In the genomic region with DNA sequence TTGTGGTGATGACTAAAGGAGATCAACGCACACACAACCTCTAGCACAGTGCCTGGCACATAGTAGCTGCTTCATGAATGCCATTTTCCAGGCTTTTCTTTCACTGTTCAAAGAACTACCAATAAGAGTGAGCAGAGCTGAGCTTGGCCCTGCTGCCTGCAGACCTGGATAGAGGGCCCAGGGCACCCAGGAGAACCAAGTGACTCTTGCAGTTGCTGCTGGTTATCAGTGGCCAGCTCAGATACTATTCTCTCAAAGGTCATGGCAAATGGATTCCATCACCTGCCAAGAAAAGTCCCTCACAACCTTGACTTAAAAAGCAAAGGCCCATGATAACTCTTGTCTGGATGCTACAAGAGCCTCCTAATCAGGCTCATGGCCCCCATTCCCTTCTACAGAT, we compare ENCODE assay signal across 22 cellular contexts. TPM values are rescaled to one million over a fixed set of nuclear protein-coding genes. Genes with fewer than 3 reads are reported as not detected.
DNase-seq lines count a peak whose midpoint lies in the region; ATAC-seq, FAIRE-seq and TF ChIP-seq lines count a peak whose summit lies in the region.
"Had no signal": no experiment of that assay in that cellular context is flagged by ENCODE, and none has a peak within 500 bp of the region (broad histone marks: within the 10 kb centered on the region; RNA-seq: fewer than 3 reads in every experiment).

No MANE protein-coding gene starts in this region.

- H3K9me3 Mint-ChIP-seq in endodermal cell, result no peaks in the 10 kb centered on the region

- no peaks in the 10 kb centered on the region for H4K20me1 ChIP-seq in H1 (replicated peaks in 1 of 2; ENCODE audit: control insufficient read depth in 1 of 2, insufficient read depth in 2 of 2, low read length in 2 of 2)

- DNase-seq in Right ventricle myocardium inferior (ENCODE audit: missing footprints) (no peak), left cardiac atrium (no peak), H1 (ENCODE audit: low read depth in 1 of 2, low spot score in 2 of 2) (no peak), thyroid gland (no peak), endodermal cell (no peak), posterior vena cava (ENCODE audit: low spot score) (no peak)
- DNase-seq: AML-193, DMS79, H7, KBM-7, NCI-H1105 treated with DMSO at 0.1 percent for 48 hours, NCI-H187, NCI-H2107, NCI-H510A, NCI-H774, PC-3, RPMI8226 had no signal

- POLR2A ChIA-PET in H1 (lab: Charles Lee; ENCODE audit: partially characterized antibody), result interaction anchor here (1.0 to 4.5 kb wide), 4 partner anchors 10 to 40 kb away, joined by 3 to 30 read pairs (median 14); a partner anchor contains a TSS

- H3K18ac ChIP-seq in H1 (ENCODE audit: extremely low read depth, low read length), result peak overlapping the region; percentile 81

- TF ChIP-seq EP300 in H1 (IDR thresholded peaks at IDR 0.05; ENCODE audit: borderline replicate concordance in 1 of 2, low read depth in 2 of 2, low read length in 2 of 2), result no peak

- no peak overlapping the region for H4K8ac ChIP-seq in H1 (ENCODE audit: extremely low read depth, insufficient read depth, low read length)

- intact Hi-C loops in Right ventricle myocardium inferior (cut with DNase I), result no loop called here
- intact Hi-C loops in left cardiac atrium (cut with DNase I), result no loop called here
- intact Hi-C loops in thyroid gland (cut with DNase I), result no loop called here
- intact Hi-C loops in posterior vena cava (cut with DNase I), result no loop called here

- no peaks in the 10 kb centered on the region for H3K27me3 Mint-ChIP-seq in endodermal cell (ENCODE audit: insufficient read depth)

- H2BK15ac ChIP-seq in H1 (ENCODE audit: low read length), result peak overlapping the region; percentile 92; the same call in 1 of the 2 replicates

- H3K27me3 ChIP-seq in H1 (replicated peaks in 1 of 4; ENCODE audit: control insufficient read depth in 3 of 4, extremely low read depth in 1 of 4, insufficient read depth in 3 of 4, low read length in 3 of 4), result no peaks in the 10 kb centered on the region
- H3K27me3 ChIP-seq in iPS-20b (ENCODE audit: insufficient read depth, low read length), result no peaks in the 10 kb centered on the region
- no peaks in the 10 kb centered on the region for H3K27me3 ChIP-seq in thyroid gland
- H3K27me3 ChIP-seq in endodermal cell (ENCODE audit: control insufficient read depth, insufficient read depth, low read length, poor library complexity, severe bottlenecking), result no peaks in the 10 kb centered on the region

- no peak overlapping the region for H3K4me3 Mint-ChIP-seq in endodermal cell

- no peaks in the 10 kb centered on the region for H3K23me2 ChIP-seq in H1 (ENCODE audit: low read depth, low read length)

- ATAC-seq in Right ventricle myocardium inferior, result peak; percentile 10
- no peak for ATAC-seq in left cardiac atrium
- no peak for ATAC-seq in GM21619 (IDR thresholded peaks at IDR 0.05; ENCODE audit: unreplicated experiment)
- ATAC-seq: PC-3 had no signal

- H2BK20ac ChIP-seq in H1 (ENCODE audit: low read length), result peak overlapping the region; percentile 2; the same call in 1 of the 2 replicates

- H3K4me3 ChIP-seq in H1 (ENCODE audit: extremely low read depth in 1 of 4, insufficient read depth in 2 of 4, low read depth in 3 of 4, low read length in 4 of 4) (no peak overlapping the region), iPS-20b (ENCODE audit: low read length) (no peak overlapping the region), thyroid gland (replicated peaks in 1 of 3) (no peak overlapping the region), endodermal cell (ENCODE audit: low read length) (no peak overlapping the region)

- H3K9me3 ChIP-seq in H1 (ENCODE audit: insufficient read depth in 2 of 2, low read depth in 1 of 2, low read length in 1 of 2) (no peaks in the 10 kb centered on the region), iPS-20b (ENCODE audit: insufficient read depth, low read depth, low read length) (no peaks in the 10 kb centered on the region), thyroid gland (no peaks in the 10 kb centered on the region), endodermal cell (ENCODE audit: control insufficient read depth, low read length) (no peaks in the 10 kb centered on the region)

- peaks cover 13% of the 10 kb centered on the region for H3K79me1 ChIP-seq in H1 (ENCODE audit: low read depth, low read length)

- CTCF ChIA-PET in H1 (lab: Charles Lee; ENCODE audit: partially characterized antibody), result interaction anchor here (0.6 to 1.1 kb wide), 6 partner anchors 9 to 172 kb away, joined by 3 to 5 read pairs (median 4); no protein-coding TSS in a partner anchor

- H2BK12ac ChIP-seq in H1 (ENCODE audit: low read depth, low read length), result peak overlapping the region; percentile 78; the same call in 1 of the 2 replicates

- H3K4me2 ChIP-seq in H1 (ENCODE audit: insufficient read depth in 1 of 2, low read depth in 2 of 2, low read length in 2 of 2), result no peak overlapping the region

- TF ChIP-seq RAD21 in H1 (IDR thresholded peaks at IDR 0.05 in 1 of 2, conservative IDR thresholded peaks at IDR 0.05 in 1 of 2; ENCODE audit: low read depth in 2 of 2, low read length in 2 of 2), result no peak

- no peak for FAIRE-seq in H1 (lab: Jason Lieb, UNC)
- FAIRE-seq: D721Med had no signal

- no peak overlapping the region for H3K27ac Mint-ChIP-seq in endodermal cell

- peak overlapping the region; percentile 75; the same call in 1 of the 2 replicates for H2BK5ac ChIP-seq in H1 (ENCODE audit: low read depth, low read length)

- H3K23ac ChIP-seq in H1 (ENCODE audit: insufficient read length), result no peak overlapping the region

- H3K4ac ChIP-seq in H1 (replicated peaks; ENCODE audit: insufficient read length, low read depth, low read length), result peak overlapping the region; percentile 86

- peaks cover 64% of the 10 kb centered on the region for H3K4me1 Mint-ChIP-seq in endodermal cell

- peak overlapping the region; percentile 23 for H4K5ac ChIP-seq in H1 (ENCODE audit: insufficient read length, low read depth, low read length)

- no peak for TF ChIP-seq CTCF in H1 (IDR thresholded peaks at IDR 0.05; ENCODE audit: control extremely low read depth in 1 of 3, insufficient read depth in 1 of 3, low read depth in 1 of 3, low read length in 3 of 3)
- no peak for TF ChIP-seq CTCF in thyroid gland (IDR thresholded peaks at IDR 0.05)
- TF ChIP-seq CTCF in endodermal cell (conservative IDR thresholded peaks at IDR 0.05), result no peak

- H3K27ac ChIP-seq in H1 (ENCODE audit: low read depth, low read length) (peak overlapping the region; percentile 58; the same call in 1 of the 2 replicates), iPS-20b (ENCODE audit: low read length) (peak overlapping the region; percentile 71), thyroid gland (peak overlapping the region; percentile 15 to 76 (median 35)), endodermal cell (ENCODE audit: low read depth, low read length) (no peak overlapping the region)
- H3K27ac ChIP-seq: 22Rv1, C4-2B had no signal

- H3K9ac ChIP-seq in H1 (replicated peaks in 1 of 4; ENCODE audit: extremely low read depth in 1 of 4, low read depth in 3 of 4, low read length in 3 of 4), result no peak overlapping the region
- no peak overlapping the region for H3K9ac ChIP-seq in iPS-20b (ENCODE audit: low read depth, low read length)
- no peak overlapping the region for H3K9ac ChIP-seq in endodermal cell (ENCODE audit: extremely low read depth, low read length, poor library complexity, severe bottlenecking)

- peaks cover 64% of the 10 kb centered on the region for H3K36me3 Mint-ChIP-seq in endodermal cell (ENCODE audit: low read depth)

- H3K36me3 ChIP-seq in H1 (ENCODE audit: control insufficient read depth in 2 of 4, insufficient read depth in 4 of 4, low read length in 3 of 4) (peaks cover 0 to 42% (median 19%) of the 10 kb centered on the region in 4 experiments; a peak in 7 of 8 replicates), iPS-20b (ENCODE audit: insufficient read depth, low read depth, low read length) (peaks cover 44% of the 10 kb centered on the region), thyroid gland (peaks cover 36 to 37% of the 10 kb centered on the region in 2 donors), endodermal cell (ENCODE audit: control insufficient read depth, insufficient read depth, low read length) (peaks cover 10% of the 10 kb centered on the region)

- H2AK5ac ChIP-seq in H1 (ENCODE audit: low read depth, low read length), result peak overlapping the region; percentile 94; the same call in 1 of the 2 replicates

- H3K56ac ChIP-seq in H1 (replicated peaks; ENCODE audit: insufficient read length, low read depth, low read length), result no peak overlapping the region

- H3K4me1 ChIP-seq in H1 (replicated peaks in 1 of 4; ENCODE audit: control insufficient read depth in 3 of 4, insufficient read depth in 4 of 4, low read length in 3 of 4) (peaks cover 15 to 49% (median 46%) of the 10 kb centered on the region in 4 experiments), iPS-20b (ENCODE audit: insufficient read depth, low read length) (peaks cover 55% of the 10 kb centered on the region), thyroid gland (peaks cover 85 to 95% of the 10 kb centered on the region in 2 donors), endodermal cell (ENCODE audit: control insufficient read depth, insufficient read depth, low read length) (no peaks in the 10 kb centered on the region)

- WGBS in H1 (ENCODE audit: extremely low coverage in 1 of 2, insufficient coverage in 1 of 2, insufficient read length in 1 of 2, insufficient replicate concordance in 2 of 2, low coverage in 1 of 2, low lambda C conversion rate in 2 of 2, missing lambda C conversion rate in 1 of 2), 2 experiments, result 23% methylated on average over 1 of the region's 1 CpG; no CpG with 5 or more reads in 1 of the 2 experiments
- WGBS in thyroid gland, 2 donors, result 13 to 93% methylated on average over 1 of the region's 1 CpG
- 59% methylated on average over 1 of the region's 1 CpG; no CpG with 5 or more reads in 1 of the 2 experiments for WGBS in endodermal cell (ENCODE audit: insufficient coverage in 1 of 2, insufficient read length in 1 of 2), 2 experiments

- peaks cover 28 to 79% of the 10 kb centered on the region in 2 experiments; a peak in 3 of 4 replicates for H3K79me2 ChIP-seq in H1 (ENCODE audit: control insufficient read depth in 1 of 2, insufficient read depth in 2 of 2, low read length in 2 of 2)

- no peak overlapping the region for H2AFZ ChIP-seq in H1 (ENCODE audit: low read length)

- no peak for TF ChIP-seq POLR2A in H1 (IDR thresholded peaks at IDR 0.05; ENCODE audit: control extremely low read depth in 1 of 2, low read depth in 2 of 2, low read length in 2 of 2)
- TF ChIP-seq POLR2A in thyroid gland (IDR thresholded peaks at IDR 0.05), result no peak

- H3K14ac ChIP-seq in H1 (ENCODE audit: insufficient read length), result no peak overlapping the region

- peak overlapping the region; percentile 30 for H2BK120ac ChIP-seq in H1 (replicated peaks; ENCODE audit: low read depth, low read length)

- H4K91ac ChIP-seq in H1 (replicated peaks; ENCODE audit: insufficient read length, low read length), result peak overlapping the region; percentile 50

RNA-seq across cellular contexts. Expression of a gene that starts 41.7 kb away (rescaled TPM):
- total RNA-seq in Right ventricle myocardium inferior (143 TPM), left cardiac atrium (100 to 1,000 TPM in 1 of 2 donors, 10 to 100 TPM in 1; 85.1 to 115 TPM), thyroid gland (100 to 1,000 TPM; 257 to 764 (median 675) TPM), endodermal cell (10 to 100 TPM; 39.2 to 55.2 TPM), posterior vena cava (100 to 1,000 TPM; 141 to 173 TPM)
- total RNA-seq in H1 (2021; fragmentation: NEBNext Ultra II Directional; extraction: Animal tissue kit (Norgen Biotek cat#: 25700)), result 30.6 and 33.2 TPM in 2 replicates
- polyA plus RNA-seq in H1 (2011; rRNA removed), result 40.4 and 42.0 TPM in 2 replicates
- 38.1 TPM for polyA plus RNA-seq in H1 (2011; cell fraction: cytosol; rRNA removed)
- polyA plus RNA-seq in H1 (2011; cell fraction: nucleus; rRNA removed), result 53.1 TPM
- polyA plus RNA-seq in H1 (2012, experiment 1 of 2), result 25.9 to 27.9 TPM (median 26.2 TPM) in 4 replicates
- polyA plus RNA-seq in H1 (2012, experiment 2 of 2), result 7.0 TPM
- polyA plus RNA-seq in H1 (2013, experiment 1 of 2), result 66.2 TPM
- polyA plus RNA-seq in H1 (2013, experiment 2 of 2), result 62.3 TPM
- 55.8 and 62.3 TPM in 2 replicates for polyA minus RNA-seq in H1 (2011; rRNA and poly(A)+ RNA removed)
- 33.3 TPM for polyA minus RNA-seq in H1 (2011; cell fraction: cytosol; rRNA and poly(A)+ RNA removed)
- polyA minus RNA-seq in H1 (2011; cell fraction: nucleus; rRNA and poly(A)+ RNA removed), result 80.3 TPM
- polyA plus RNA-seq in endodermal cell (2013, experiment 1 of 2), result 45.8 TPM
- polyA plus RNA-seq in endodermal cell (2013, experiment 2 of 2), result 38.6 TPM
